15 cellular contexts compared by ENCODE assay signal in the genomic region with DNA sequence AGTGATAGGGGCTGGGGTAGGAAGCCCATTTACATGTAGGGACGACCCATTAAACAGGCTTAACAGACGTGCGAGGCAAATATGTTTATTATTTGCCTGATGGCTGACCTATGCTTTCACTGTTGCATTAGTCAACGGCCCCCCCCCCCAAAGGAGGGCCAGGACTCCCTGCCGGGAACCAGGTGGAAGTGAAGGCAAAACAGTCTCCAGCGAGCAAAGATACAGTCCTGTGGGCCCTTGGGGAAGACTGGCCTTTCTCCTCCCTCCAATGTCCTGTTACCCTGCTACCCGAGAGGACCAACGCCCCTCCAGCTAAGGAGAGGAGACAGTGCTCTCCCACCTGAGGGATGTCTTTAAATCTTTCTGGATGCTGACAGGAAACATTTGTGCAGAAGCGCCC.
"Had no signal": no experiment of that assay in that cellular context is flagged by ENCODE, and none has a peak within 500 bp of the region (broad histone marks: within the 10 kb centered on the region; RNA-seq: fewer than 3 reads in every experiment).

No MANE protein-coding gene starts in this region.

- H3K27ac Mint-ChIP-seq: activated B cell treated with CpG ODN at 0.5 μM for 24 hours; activated CD4-positive, alpha-beta T cell treated with anti-CD3 and anti-CD28 coated beads, Interleukin-2, amount 10 ng/mL, durations not matched to agents 7 days and 5 days; activated naive CD4-positive, alpha-beta T cell treated with anti-CD3 and anti-CD28 coated beads, Interleukin-2, amount 50 U/mL, for 72 hours; activated T-cell treated with anti-CD3 and anti-CD28 coated beads, Interleukin-2, amount 50 U/mL, for 24 hours had no signal

- H3K36me3 ChIP-seq: heart right ventricle, vagina had no signal

- H3K9ac ChIP-seq: parathyroid adenoma had no signal

- H3K4me3 ChIP-seq: body of pancreas, coronary artery, heart right ventricle, vagina had no signal

- H3K4me1 ChIP-seq: parathyroid adenoma had no signal

- H3K4me3 Mint-ChIP-seq: activated B cell treated with CpG ODN at 0.5 μM for 24 hours; activated CD4-positive, alpha-beta T cell treated with anti-CD3 and anti-CD28 coated beads, Interleukin-2, amount 10 ng/mL, durations not matched to agents 7 days and 5 days; activated T-cell treated with anti-CD3 and anti-CD28 coated beads, Interleukin-2, amount 50 U/mL, for 24 hours had no signal

- DNase-seq: activated B cell treated with CpG ODN at 0.5 μM for 24 hours; activated CD4-positive, alpha-beta T cell treated with anti-CD3 and anti-CD28 coated beads, Interleukin-2, amount 10 ng/mL, durations not matched to agents 7 days and 5 days; activated effector memory CD4-positive, alpha-beta T cell treated with anti-CD3 and anti-CD28 coated beads, Interleukin-2, amount 50 U/mL, for 16 hours; activated T-cell treated with anti-CD3 and anti-CD28 coated beads, Interleukin-2, amount 50 U/mL, for 24 hours; amniotic stem cell; body of pancreas; central memory CD4-positive, alpha-beta T cell; effector CD4-positive, alpha-beta T cell; foreskin melanocyte; heart right ventricle; small intestine had no signal

- FAIRE-seq: small intestine had no signal

- H3K9me3 Mint-ChIP-seq: activated B cell treated with CpG ODN at 0.5 μM for 24 hours; activated CD4-positive, alpha-beta T cell treated with anti-CD3 and anti-CD28 coated beads, Interleukin-2, amount 10 ng/mL, durations not matched to agents 7 days and 5 days; activated naive CD4-positive, alpha-beta T cell treated with anti-CD3 and anti-CD28 coated beads, Interleukin-2, amount 50 U/mL, for 72 hours; activated T-cell treated with anti-CD3 and anti-CD28 coated beads, Interleukin-2, amount 50 U/mL, for 24 hours had no signal

- H3K27ac ChIP-seq: body of pancreas, coronary artery, heart right ventricle, parathyroid adenoma, vagina had no signal

- H3K9me3 ChIP-seq: body of pancreas, heart right ventricle, vagina had no signal

- ATAC-seq: activated naive CD4-positive, alpha-beta T cell treated with anti-CD3 and anti-CD28 coated beads, Interleukin-2, amount 50 U/mL, for 72 hours; body of pancreas; heart right ventricle had no signal
